2 cellular contexts compared by ENCODE assay signal in the genomic region with DNA sequence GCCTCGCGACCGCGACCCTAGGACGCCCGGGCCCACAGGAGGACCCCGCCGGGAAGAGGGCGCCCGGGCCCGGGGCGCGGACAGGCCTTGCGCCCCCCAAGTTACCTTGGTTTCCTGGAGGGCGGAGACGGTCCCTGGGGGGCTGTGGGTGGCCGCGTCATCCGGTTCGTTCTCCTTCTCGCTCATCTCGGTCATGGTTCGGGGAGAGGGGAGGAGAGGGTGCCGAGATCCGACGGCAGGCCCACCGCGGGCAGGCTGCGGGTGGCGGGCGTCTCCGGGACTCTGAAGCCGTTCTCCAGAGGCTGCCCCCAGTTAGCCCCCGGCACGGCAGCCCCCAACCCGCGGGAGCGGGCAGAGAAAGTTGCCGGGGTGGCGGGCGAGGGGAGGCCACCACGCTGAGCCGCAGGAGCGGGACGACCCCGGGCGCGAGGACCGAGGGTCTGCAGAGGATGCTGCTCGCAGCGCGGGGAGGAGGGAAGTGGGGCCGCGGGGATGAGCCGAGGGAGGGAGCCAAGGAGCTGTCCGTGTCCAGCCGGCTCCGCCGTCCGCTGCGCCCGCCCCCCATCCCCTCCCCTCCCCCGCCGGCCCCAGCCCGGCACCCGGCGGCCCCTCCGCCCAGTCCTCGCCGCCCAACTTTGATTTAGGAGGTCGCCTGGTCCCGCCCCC.
TF ChIP-seq lines count a peak whose summit lies in the region.

A gene with protein sequence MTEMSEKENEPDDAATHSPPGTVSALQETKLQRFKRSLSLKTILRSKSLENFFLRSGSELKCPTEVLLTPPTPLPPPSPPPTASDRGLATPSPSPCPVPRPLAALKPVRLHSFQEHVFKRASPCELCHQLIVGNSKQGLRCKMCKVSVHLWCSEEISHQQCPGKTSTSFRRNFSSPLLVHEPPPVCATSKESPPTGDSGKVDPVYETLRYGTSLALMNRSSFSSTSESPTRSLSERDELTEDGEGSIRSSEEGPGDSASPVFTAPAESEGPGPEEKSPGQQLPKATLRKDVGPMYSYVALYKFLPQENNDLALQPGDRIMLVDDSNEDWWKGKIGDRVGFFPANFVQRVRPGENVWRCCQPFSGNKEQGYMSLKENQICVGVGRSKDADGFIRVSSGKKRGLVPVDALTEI (minus strand): TSS at position 638 of the 666 bp plus-strand sequence. CDS start 443 bp downstream, at position 195.

TF ChIP-seq in H1, 55 proteins besides CTCF, POLR2A, EP300 and RAD21:
- 0 out of 2 replicates have a peak, but pooled peaks have one; percentile 46 for TF ChIP-seq RBBP5 (IDR thresholded peaks at IDR 0.05; ENCODE audit: borderline replicate concordance, low read depth, low read length)
- peak; percentile 19 for TF ChIP-seq KDM4A (IDR thresholded peaks at IDR 0.05; ENCODE audit: low read depth, low read length, severe bottlenecking)
- TF ChIP-seq, protein P1, sequence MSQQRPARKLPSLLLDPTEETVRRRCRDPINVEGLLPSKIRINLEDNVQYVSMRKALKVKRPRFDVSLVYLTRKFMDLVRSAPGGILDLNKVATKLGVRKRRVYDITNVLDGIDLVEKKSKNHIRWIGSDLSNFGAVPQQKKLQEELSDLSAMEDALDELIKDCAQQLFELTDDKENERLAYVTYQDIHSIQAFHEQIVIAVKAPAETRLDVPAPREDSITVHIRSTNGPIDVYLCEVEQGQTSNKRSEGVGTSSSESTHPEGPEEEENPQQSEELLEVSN (IDR thresholded peaks at IDR 0.05), result peak; percentile 33; the same call in 1 of the 2 replicates
- TF ChIP-seq EZH2 (IDR thresholded peaks at IDR 0.05; ENCODE audit: low read depth, low read length, severe bottlenecking), result peak; percentile 71
- no peak for TF ChIP-seq SP1 (IDR thresholded peaks at IDR 0.05; ENCODE audit: low read depth, low read length)
- peak; percentile 3; the same call in 1 of the 2 replicates for TF ChIP-seq SUZ12 (IDR thresholded peaks at IDR 0.05; ENCODE audit: low read length)

TF ChIP-seq in neural cell, 6 proteins besides CTCF, POLR2A, EP300 and RAD21:
- TF ChIP-seq POLR2AphosphoS5 (IDR thresholded peaks at IDR 0.05) (no peak), TAF1 (IDR thresholded peaks at IDR 0.05; ENCODE audit: low read depth) (no peak), MXI1 (conservative IDR thresholded peaks at IDR 0.05; ENCODE audit: poor library complexity, severe bottlenecking) (no peak), EZH2 (IDR thresholded peaks at IDR 0.05; ENCODE audit: borderline replicate concordance, insufficient read depth, low read length, poor library complexity, severe bottlenecking) (no peak), SMC3 (conservative IDR thresholded peaks at IDR 0.05; ENCODE audit: poor library complexity) (no peak)
- TF ChIP-seq, protein P2, sequence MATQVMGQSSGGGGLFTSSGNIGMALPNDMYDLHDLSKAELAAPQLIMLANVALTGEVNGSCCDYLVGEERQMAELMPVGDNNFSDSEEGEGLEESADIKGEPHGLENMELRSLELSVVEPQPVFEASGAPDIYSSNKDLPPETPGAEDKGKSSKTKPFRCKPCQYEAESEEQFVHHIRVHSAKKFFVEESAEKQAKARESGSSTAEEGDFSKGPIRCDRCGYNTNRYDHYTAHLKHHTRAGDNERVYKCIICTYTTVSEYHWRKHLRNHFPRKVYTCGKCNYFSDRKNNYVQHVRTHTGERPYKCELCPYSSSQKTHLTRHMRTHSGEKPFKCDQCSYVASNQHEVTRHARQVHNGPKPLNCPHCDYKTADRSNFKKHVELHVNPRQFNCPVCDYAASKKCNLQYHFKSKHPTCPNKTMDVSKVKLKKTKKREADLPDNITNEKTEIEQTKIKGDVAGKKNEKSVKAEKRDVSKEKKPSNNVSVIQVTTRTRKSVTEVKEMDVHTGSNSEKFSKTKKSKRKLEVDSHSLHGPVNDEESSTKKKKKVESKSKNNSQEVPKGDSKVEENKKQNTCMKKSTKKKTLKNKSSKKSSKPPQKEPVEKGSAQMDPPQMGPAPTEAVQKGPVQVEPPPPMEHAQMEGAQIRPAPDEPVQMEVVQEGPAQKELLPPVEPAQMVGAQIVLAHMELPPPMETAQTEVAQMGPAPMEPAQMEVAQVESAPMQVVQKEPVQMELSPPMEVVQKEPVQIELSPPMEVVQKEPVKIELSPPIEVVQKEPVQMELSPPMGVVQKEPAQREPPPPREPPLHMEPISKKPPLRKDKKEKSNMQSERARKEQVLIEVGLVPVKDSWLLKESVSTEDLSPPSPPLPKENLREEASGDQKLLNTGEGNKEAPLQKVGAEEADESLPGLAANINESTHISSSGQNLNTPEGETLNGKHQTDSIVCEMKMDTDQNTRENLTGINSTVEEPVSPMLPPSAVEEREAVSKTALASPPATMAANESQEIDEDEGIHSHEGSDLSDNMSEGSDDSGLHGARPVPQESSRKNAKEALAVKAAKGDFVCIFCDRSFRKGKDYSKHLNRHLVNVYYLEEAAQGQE (IDR thresholded peaks at IDR 0.05; ENCODE audit: borderline replicate concordance), result no peak
